Comparison of ENCODE assay signal across 1 cellular context in genomic region chr13:113426591-113426986, GRCh38.
TF ChIP-seq lines count a peak whose summit lies in the region.

No MANE protein-coding gene starts in this region.

TF ChIP-seq in H1, 55 proteins besides CTCF, POLR2A, EP300 and RAD21:
- TF ChIP-seq HDAC6 (IDR thresholded peaks at IDR 0.05; ENCODE audit: low read depth, low read length) (no peak), RBBP5 (IDR thresholded peaks at IDR 0.05; ENCODE audit: borderline replicate concordance, low read depth, low read length) (no peak), RFX5 (IDR thresholded peaks at IDR 0.05; ENCODE audit: borderline replicate concordance, low read depth, low read length) (no peak), SIRT6 (IDR thresholded peaks at IDR 0.05; ENCODE audit: low read length) (no peak), ATF2 (IDR thresholded peaks at IDR 0.05; ENCODE audit: low read length) (no peak), EZH2 (IDR thresholded peaks at IDR 0.05; ENCODE audit: low read depth, low read length, severe bottlenecking) (no peak), YY1 (IDR thresholded peaks at IDR 0.05; ENCODE audit: low read depth, low read length) (no peak), TAF7 (optimal IDR thresholded peaks at IDR 0.05; ENCODE audit: borderline replicate concordance, low read depth, low read length) (no peak), CBX8 (IDR thresholded peaks at IDR 0.05; ENCODE audit: borderline replicate concordance, low read depth, low read length) (no peak), ZNF274 (IDR thresholded peaks at IDR 0.05; ENCODE audit: borderline replicate concordance, extremely low read depth, low read length) (no peak), POU5F1 (IDR thresholded peaks at IDR 0.05; ENCODE audit: low read depth, low read length) (no peak), TBP (IDR thresholded peaks at IDR 0.05; ENCODE audit: low read depth, low read length) (no peak), CHD2 (IDR thresholded peaks at IDR 0.05; ENCODE audit: low read length) (no peak), CREB1 (IDR thresholded peaks at IDR 0.05) (no peak)
TF ChIP-seq in H1: peak in this region for 0.
